1 cellular context compared by ENCODE assay signal in genomic region chr7:151062399-151063211, GRCh38.
TF ChIP-seq lines count a peak whose summit lies in the region.

No MANE protein-coding gene starts in this region.

TF ChIP-seq in HepG2, 621 proteins besides CTCF, POLR2A, EP300 and RAD21 (continued from another document and continues in another):
- TF ChIP-seq MEIS2 (CRISPR knock-in tag; IDR thresholded peaks at IDR 0.05) (no peak; the same call in 1 of the 2 replicates), NFYC (CRISPR knock-in tag; IDR thresholded peaks at IDR 0.05) (peak; percentile 75), SP2 (CRISPR knock-in tag; IDR thresholded peaks at IDR 0.05) (no peak), RXRB (CRISPR knock-in tag; IDR thresholded peaks at IDR 0.05; ENCODE audit: borderline replicate concordance) (no peak), ZMYM3 (CRISPR knock-in tag; IDR thresholded peaks at IDR 0.05) (peak; percentile 44; the same call in 1 of the 2 replicates), PITX1 (CRISPR knock-in tag; IDR thresholded peaks at IDR 0.05) (0 out of 2 replicates have a peak, but pooled peaks have one; percentile 21), ZNF160 (CRISPR knock-in tag; IDR thresholded peaks at IDR 0.05) (no peak), ZNF225 (CRISPR knock-in tag; IDR thresholded peaks at IDR 0.05) (no peak), ZHX2 (IDR thresholded peaks at IDR 0.05; ENCODE audit: low read depth) (no peak), ZHX2 (CRISPR knock-in tag; IDR thresholded peaks at IDR 0.05; ENCODE audit: borderline replicate concordance) (no peak), PATZ1 (CRISPR knock-in tag; IDR thresholded peaks at IDR 0.05) (no peak; the same call in none of the 2 replicates), RNF219 (CRISPR knock-in tag; IDR thresholded peaks at IDR 0.05) (no peak), HOXA7 (CRISPR knock-in tag; IDR thresholded peaks at IDR 0.05) (no peak), ZBTB33 (CRISPR knock-in tag; IDR thresholded peaks at IDR 0.05) (no peak), ZNF572 (CRISPR knock-in tag; IDR thresholded peaks at IDR 0.05) (no peak), RERE (CRISPR knock-in tag; IDR thresholded peaks at IDR 0.05; ENCODE audit: low read depth) (no peak; the same call in 1 of the 2 replicates), TFDP2 (CRISPR knock-in tag; IDR thresholded peaks at IDR 0.05) (peak; percentile 47; the same call in 1 of the 2 replicates), ZNF274 (CRISPR knock-in tag; IDR thresholded peaks at IDR 0.05) (no peak), DMAP1 (CRISPR knock-in tag; IDR thresholded peaks at IDR 0.05) (peak; percentile 70), WIZ (CRISPR knock-in tag; IDR thresholded peaks at IDR 0.05) (no peak), ZBTB42 (CRISPR knock-in tag; IDR thresholded peaks at IDR 0.05) (no peak; the same call in 1 of the 2 replicates)
- TF ChIP-seq, protein P1, sequence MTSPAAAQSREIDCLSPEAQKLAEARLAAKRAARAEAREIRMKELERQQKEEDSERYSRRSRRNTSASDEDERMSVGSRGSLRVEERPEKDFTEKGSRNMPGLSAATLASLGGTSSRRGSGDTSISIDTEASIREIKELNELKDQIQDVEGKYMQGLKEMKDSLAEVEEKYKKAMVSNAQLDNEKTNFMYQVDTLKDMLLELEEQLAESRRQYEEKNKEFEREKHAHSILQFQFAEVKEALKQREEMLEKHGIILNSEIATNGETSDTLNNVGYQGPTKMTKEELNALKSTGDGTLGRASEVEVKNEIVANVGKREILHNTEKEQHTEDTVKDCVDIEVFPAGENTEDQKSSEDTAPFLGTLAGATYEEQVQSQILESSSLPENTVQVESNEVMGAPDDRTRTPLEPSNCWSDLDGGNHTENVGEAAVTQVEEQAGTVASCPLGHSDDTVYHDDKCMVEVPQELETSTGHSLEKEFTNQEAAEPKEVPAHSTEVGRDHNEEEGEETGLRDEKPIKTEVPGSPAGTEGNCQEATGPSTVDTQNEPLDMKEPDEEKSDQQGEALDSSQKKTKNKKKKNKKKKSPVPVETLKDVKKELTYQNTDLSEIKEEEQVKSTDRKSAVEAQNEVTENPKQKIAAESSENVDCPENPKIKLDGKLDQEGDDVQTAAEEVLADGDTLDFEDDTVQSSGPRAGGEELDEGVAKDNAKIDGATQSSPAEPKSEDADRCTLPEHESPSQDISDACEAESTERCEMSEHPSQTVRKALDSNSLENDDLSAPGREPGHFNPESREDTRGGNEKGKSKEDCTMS (CRISPR knock-in tag; conservative IDR thresholded peaks at IDR 0.05), result no peak
- TF ChIP-seq, protein P2, sequence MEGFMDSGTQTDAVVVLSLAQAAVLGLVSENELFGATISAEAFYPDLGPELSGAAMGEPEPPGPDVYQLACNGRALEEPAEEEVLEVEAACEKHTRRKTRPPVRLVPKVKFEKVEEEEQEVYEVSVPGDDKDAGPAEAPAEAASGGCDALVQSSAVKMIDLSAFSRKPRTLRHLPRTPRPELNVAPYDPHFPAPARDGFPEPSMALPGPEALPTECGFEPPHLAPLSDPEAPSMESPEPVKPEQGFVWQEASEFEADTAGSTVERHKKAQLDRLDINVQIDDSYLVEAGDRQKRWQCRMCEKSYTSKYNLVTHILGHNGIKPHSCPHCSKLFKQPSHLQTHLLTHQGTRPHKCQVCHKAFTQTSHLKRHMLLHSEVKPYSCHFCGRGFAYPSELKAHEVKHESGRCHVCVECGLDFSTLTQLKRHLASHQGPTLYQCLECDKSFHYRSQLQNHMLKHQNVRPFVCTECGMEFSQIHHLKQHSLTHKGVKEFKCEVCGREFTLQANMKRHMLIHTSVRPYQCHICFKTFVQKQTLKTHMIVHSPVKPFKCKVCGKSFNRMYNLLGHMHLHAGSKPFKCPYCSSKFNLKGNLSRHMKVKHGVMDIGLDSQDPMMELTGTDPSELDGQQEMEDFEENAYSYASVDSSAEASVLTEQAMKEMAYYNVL (CRISPR knock-in tag; IDR thresholded peaks at IDR 0.05; ENCODE audit: borderline replicate concordance), result peak; percentile 66
